Comparison of ENCODE assay signal across 8 cellular contexts in genomic region chr1:1374861-1375662, GRCh38. TPM values are rescaled to one million over a fixed set of nuclear protein-coding genes. Genes with fewer than 3 reads are reported as not detected.
A peak's percentile ranks its signal among the peaks of the same experiment; 100 is the strongest.
DNase-seq lines count a peak whose midpoint lies in the region; ATAC-seq and TF ChIP-seq lines count a peak whose summit lies in the region.

Gene AURKAIP1 (minus strand): TSS chr1:1375207. CDS start chr1:1374756, 451 bp downstream.

- peak within 1 kb of the TSS; percentile 79 to 99 (median 96) for H3K27ac ChIP-seq in heart right ventricle
- H3K27ac ChIP-seq in upper lobe of left lung: peak within 1 kb of the TSS; percentile 88 to 98 (median 94)

- intact Hi-C loops in T-helper 1 cell treated with Interleukin-12 subunit alpha and Interleukin-12 subunit beta and Interleukin-4 antibody, amounts not matched to agents 30 ng/mL and 1 ng/mL, for 36 hours (cut with micrococcal nuclease): loop anchor here (1.0 kb wide), 12 partner anchors 24 to 362 kb away; partner anchors contain the start of genes ATAD3B, C1orf159, CCNL2 and CPTP
- intact Hi-C loops in heart right ventricle (cut with DNase I) (loop anchor here in 2 of 10 donors (1.0 to 10.0 kb wide), 2 partner anchors 32 to 130 kb away; partner anchors contain the start of gene MRPL20 (in 1 of the 2)), posterior cingulate gyrus (cut with DNase I) (loop anchor here (2.0 to 10.0 kb wide), 2 partner anchors 32 to 250 kb away; partner anchors contain the start of gene MRPL20)

- H3K27me3 ChIP-seq in heart right ventricle: no peaks in the 10 kb centered on the region
- H3K27me3 ChIP-seq in upper lobe of left lung: no peaks in the 10 kb centered on the region

- peak in 1 of 4 donors; percentile 51 for TF ChIP-seq EP300 in upper lobe of left lung (IDR thresholded peaks at IDR 0.05)

- H3K36me3 ChIP-seq in heart right ventricle: peaks cover 0 to 19% (median 0%) of the 10 kb centered on the region in 9 donors
- peaks cover 0 to 15% (median 9%) of the 10 kb centered on the region in 4 donors for H3K36me3 ChIP-seq in upper lobe of left lung

- 0 to 1% methylated on average over 86 to 91 of the region's 91 CpGs for WGBS in heart right ventricle, 2 donors
- WGBS in upper lobe of left lung, 2 donors: 0 to 1% methylated on average over 13 to 58 of the region's 91 CpGs

- ATAC-seq in HG02870 (IDR thresholded peaks at IDR 0.05; ENCODE audit: unreplicated experiment) (peak; percentile 85), heart right ventricle (peak; percentile 93 to 98 (median 97)), upper lobe of left lung (ENCODE audit: low FRiP score in 2 of 2) (peak; percentile 97 to 98)

- H3K4me3 ChIP-seq in heart right ventricle (peak within 1 kb of the TSS; percentile 76 to 100 (median 93)), upper lobe of left lung (peak within 1 kb of the TSS; percentile 83 to 100 (median 94))

- DNase-seq in GM13976 (ENCODE audit: low spot score) (peak; percentile 99), NCI-H146 treated with DMSO at 0.1 percent for 48 hours (lab: John Stamatoyannopoulos, UW; ENCODE audit: unreplicated experiment) (peak; percentile 91), amniotic epithelial cell (ENCODE audit: low read depth) (peak; percentile 100), heart right ventricle (peak; percentile 96 to 99), posterior cingulate gyrus (peak; percentile 95 to 100 (median 98)), upper lobe of left lung (peak; percentile 98 to 99)

- TF ChIP-seq CTCF in GM13976 (IDR thresholded peaks at IDR 0.05; ENCODE audit: borderline replicate concordance, control extremely low read depth, extremely low read depth, insufficient read depth, missing control alignments) (no peak), heart right ventricle (IDR thresholded peaks at IDR 0.05) (peak in 7 of 9 donors; percentile 27 to 54 (median 31)), upper lobe of left lung (IDR thresholded peaks at IDR 0.05) (peak in 4 of 6 experiments; percentile 46 to 74 (median 68))

- in situ Hi-C loops in GM13976 (cut with MboI; ENCODE audit: low sequenced_read_pairs, unreplicated experiment): no loop called here

- TF ChIP-seq POLR2A in upper lobe of left lung (IDR thresholded peaks at IDR 0.05): peak in 3 of 4 donors; percentile 26 to 77 (median 48)

- H3K4me1 ChIP-seq in heart right ventricle (peaks cover 16 to 45% (median 38%) of the 10 kb centered on the region in 9 donors), upper lobe of left lung (peaks cover 28 to 44% (median 35%) of the 10 kb centered on the region in 4 donors)

- no peaks in the 10 kb centered on the region for H3K9me3 ChIP-seq in heart right ventricle
- no peaks in the 10 kb centered on the region for H3K9me3 ChIP-seq in upper lobe of left lung

RNA-seq across cellular contexts. Expression of gene AURKAIP1, which starts in this region (rescaled TPM):
- 104 and 114 TPM in 2 replicates for total RNA-seq in T-helper 1 cell treated with Interleukin-12 subunit alpha and Interleukin-12 subunit beta and Interleukin-4 antibody, amounts not matched to agents 30 ng/mL and 1 ng/mL, for 36 hours
- 100 to 1,000 TPM; 176 to 251 (median 193) TPM for total RNA-seq in heart right ventricle
- polyA plus RNA-seq in heart right ventricle: 100 to 1,000 TPM; 376 to 528 TPM
- 100 to 1,000 TPM in 5 of 6 donors, 10 to 100 TPM in 1; 76.0 to 149 (median 119) TPM for total RNA-seq in upper lobe of left lung

Comparison
In these comparisons a context has a peak if more than half of its experiments do, and no peak if none do; other contexts are left out.
1. Peak in every context shown above with its lines: DNase-seq, ATAC-seq, H3K4me3 ChIP-seq and H3K27ac ChIP-seq.